ENCODE assay signal across 8 cellular contexts in the genomic region with DNA sequence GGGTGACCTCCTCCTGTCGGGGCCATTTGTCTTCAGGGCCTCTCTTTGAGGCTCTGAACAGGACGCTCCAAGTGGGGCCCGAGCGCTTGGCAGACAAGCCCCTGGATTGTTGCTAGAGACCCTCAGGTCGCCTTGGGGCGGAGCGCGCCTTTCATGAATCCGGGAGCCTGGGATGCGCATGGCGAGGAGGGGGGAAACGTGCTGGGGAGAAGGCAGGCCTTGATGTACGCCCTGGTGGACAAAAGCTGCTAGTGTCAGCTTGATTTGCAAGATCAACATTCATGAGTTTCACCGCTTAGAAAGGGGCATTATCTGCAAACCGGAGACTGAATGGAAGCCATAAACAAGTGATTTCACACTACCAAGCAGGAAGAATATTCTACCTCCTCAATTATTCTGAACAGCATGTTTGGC.
DNase-seq lines count a peak whose midpoint lies in the region; TF ChIP-seq lines count a peak whose summit lies in the region.

No MANE protein-coding gene starts in this region.

- H3K36me3 ChIP-seq in subcutaneous abdominal adipose tissue (ENCODE audit: control insufficient read depth in 5 of 5, insufficient read depth in 5 of 5, low read length in 5 of 5), result no peaks in the 10 kb centered on the region

- H3K4me1 ChIP-seq in subcutaneous abdominal adipose tissue (ENCODE audit: control insufficient read depth in 5 of 5, insufficient read depth in 5 of 5, low read length in 5 of 5), result peaks cover 0 to 20% (median 20%) of the 10 kb centered on the region in 5 donors

- H3K27me3 ChIP-seq in layer of hippocampus (ENCODE audit: control insufficient read depth, insufficient read depth, low read length) (no peaks in the 10 kb centered on the region), subcutaneous abdominal adipose tissue (ENCODE audit: control insufficient read depth in 5 of 5, insufficient read depth in 4 of 5, low read length in 5 of 5) (no peaks in the 10 kb centered on the region)

- H3K9me3 ChIP-seq in subcutaneous abdominal adipose tissue (ENCODE audit: control insufficient read depth in 5 of 5, low read length in 5 of 5), result peaks cover 3 to 6% (median 5%) of the 10 kb centered on the region in 5 donors

- H3K4me3 ChIP-seq in LNCaP clone FGC (ENCODE audit: low read depth, low read length) (peak overlapping the region; percentile 52), subcutaneous abdominal adipose tissue (ENCODE audit: low read depth in 1 of 5, low read length in 5 of 5) (peak overlapping the region; percentile 69 to 83 (median 77))

- 0 out of 2 replicates have a peak, but pooled peaks have one; percentile 11 for TF ChIP-seq CTCF in LNCaP clone FGC (IDR thresholded peaks at IDR 0.05; ENCODE audit: control insufficient read depth, extremely low read depth, insufficient read depth)

- peak; percentile 4 for DNase-seq in stimulated activated CD4-positive, alpha-beta T cell treated with anti-CD3 and anti-CD28 coated beads, Interleukin-15, amount 100 ng/mL, for 24 hours
- DNase-seq in stimulated activated CD4-positive, alpha-beta T cell treated with anti-CD3 and anti-CD28 coated beads, Interleukin-12 subunit alpha, Interleukin-12 subunit beta, amount 100 ng/mL, for 4 hours, result no peak
- peak; percentile 55 for DNase-seq in LNCaP clone FGC (ENCODE audit: low read depth)
- peak; percentile 69 for DNase-seq in cerebellum (ENCODE audit: low spot score)
- no peak for DNase-seq in activated CD8-positive, alpha-beta memory T cell treated with anti-CD3 and anti-CD28 coated beads for 24 hours
- no peak for DNase-seq in 8988T

- H3K27ac ChIP-seq in layer of hippocampus (ENCODE audit: low read depth, low read length) (peak overlapping the region; percentile 16), subcutaneous abdominal adipose tissue (ENCODE audit: low read depth, low read length) (no peak overlapping the region)

- peak overlapping the region in 4 of 5 donors; percentile 11 to 73 (median 62) for H3K9ac ChIP-seq in subcutaneous abdominal adipose tissue (ENCODE audit: low read length in 5 of 5)

Comparison
In these comparisons a context has a peak if more than half of its experiments do, and no peak if none do; other contexts are left out.
1. DNase-seq: peak in stimulated activated CD4-positive, alpha-beta T cell treated with anti-CD3 and anti-CD28 coated beads, Interleukin-15, amount 100 ng/mL, for 24 hours (single experiment), LNCaP clone FGC (single experiment) and cerebellum (single experiment); none in stimulated activated CD4-positive, alpha-beta T cell treated with anti-CD3 and anti-CD28 coated beads, Interleukin-12 subunit alpha, Interleukin-12 subunit beta, amount 100 ng/mL, for 4 hours (single experiment), activated CD8-positive, alpha-beta memory T cell treated with anti-CD3 and anti-CD28 coated beads for 24 hours (single experiment) and 8988T (single experiment).